ENCODE assay signal across 8 cellular contexts in genomic region chr17:78412403-78412802, GRCh38. TPM values are rescaled to one million over a fixed set of nuclear protein-coding genes. Genes with fewer than 3 reads are reported as not detected.
DNase-seq lines count a peak whose midpoint lies in the region; ATAC-seq and TF ChIP-seq lines count a peak whose summit lies in the region.

No MANE protein-coding gene starts in this region.

- no peak overlapping the region for H2AFZ ChIP-seq in KMS-11 (ENCODE audit: low read depth)

- H3K27me3 ChIP-seq in KMS-11 (ENCODE audit: insufficient read depth, low read depth), result no peaks in the 10 kb centered on the region

- H3K9me3 Mint-ChIP-seq in activated T-helper 17 cell treated with anti-CD3 and anti-CD28 coated beads, Interleukin-2, amount 50 U/mL, for 72 hours, result no peaks in the 10 kb centered on the region

- peak; percentile 63 for ATAC-seq in activated T-helper 17 cell treated with anti-CD3 and anti-CD28 coated beads, Interleukin-2, amount 50 U/mL, for 72 hours (replicated peaks)
- ATAC-seq in GM21619 (IDR thresholded peaks at IDR 0.05; ENCODE audit: unreplicated experiment) (no peak), GM21390 (IDR thresholded peaks at IDR 0.05; ENCODE audit: unreplicated experiment) (no peak), HG03378 (IDR thresholded peaks at IDR 0.05; ENCODE audit: unreplicated experiment) (no peak), HG02588 (IDR thresholded peaks at IDR 0.05; ENCODE audit: unreplicated experiment) (no peak)

- H3K9ac ChIP-seq in KMS-11, result no peak overlapping the region

- H3K4me3 Mint-ChIP-seq in activated T-helper 17 cell treated with anti-CD3 and anti-CD28 coated beads, Interleukin-2, amount 50 U/mL, for 72 hours, result peak overlapping the region; percentile 73

- DNase-seq in D341Med (ENCODE audit: low spot score), result peak; percentile 74
- DNase-seq in left kidney (ENCODE audit: low read depth, low spot score), result peak; percentile 46

- H3K27ac Mint-ChIP-seq in activated T-helper 17 cell treated with anti-CD3 and anti-CD28 coated beads, Interleukin-2, amount 50 U/mL, for 72 hours, result peak overlapping the region; percentile 94

- H3K27ac ChIP-seq in KMS-11, result no peak overlapping the region

- peaks cover 50% of the 10 kb centered on the region for H3K4me1 Mint-ChIP-seq in activated T-helper 17 cell treated with anti-CD3 and anti-CD28 coated beads, Interleukin-2, amount 50 U/mL, for 72 hours

- H3K79me2 ChIP-seq in KMS-11 (ENCODE audit: insufficient read depth, low read depth), result no peaks in the 10 kb centered on the region; the same call in 1 of the 2 replicates

- H3K4me3 ChIP-seq in KMS-11 (IDR thresholded peaks at IDR 0.05; ENCODE audit: insufficient read depth, low read depth, low read length), result no peak overlapping the region

- no peak overlapping the region for H3K4me2 ChIP-seq in KMS-11

- no peaks in the 10 kb centered on the region for H3K4me1 ChIP-seq in KMS-11 (ENCODE audit: low read depth, poor library complexity, severe bottlenecking)

- no peaks in the 10 kb centered on the region; the same call in 1 of the 2 replicates for H4K20me1 ChIP-seq in KMS-11 (ENCODE audit: insufficient read depth)

- H3K36me3 Mint-ChIP-seq in activated T-helper 17 cell treated with anti-CD3 and anti-CD28 coated beads, Interleukin-2, amount 50 U/mL, for 72 hours (ENCODE audit: low read depth), result peaks cover 90% of the 10 kb centered on the region

- TF ChIP-seq CTCF in KMS-11 (conservative IDR thresholded peaks at IDR 0.05; ENCODE audit: low read depth, low read length), result peak; percentile 52; the same call in 1 of the 2 replicates

- no peaks in the 10 kb centered on the region for H3K27me3 Mint-ChIP-seq in activated T-helper 17 cell treated with anti-CD3 and anti-CD28 coated beads, Interleukin-2, amount 50 U/mL, for 72 hours

- no peaks in the 10 kb centered on the region for H3K36me3 ChIP-seq in KMS-11 (ENCODE audit: insufficient read depth)

RNA-seq across cellular contexts. Expression of gene PGS1, which starts 34.0 kb away (rescaled TPM):
- 100 to 1,000 TPM in 1 of 2 donors, 10 to 100 TPM in 1; 76.1 to 101 TPM for total RNA-seq in activated T-helper 17 cell treated with anti-CD3 and anti-CD28 coated beads, Interleukin-2, amount 50 U/mL, for 72 hours

RNA-seq across cellular contexts. Expression of gene SOCS3, which starts 52.5 kb away (rescaled TPM):
- 100 to 1,000 TPM; 129 to 175 TPM for total RNA-seq in activated T-helper 17 cell treated with anti-CD3 and anti-CD28 coated beads, Interleukin-2, amount 50 U/mL, for 72 hours
